ENCODE assay signal across 8 cellular contexts in genomic region chr16:29710227-29711219, GRCh38. TPM values are rescaled to one million over a fixed set of nuclear protein-coding genes. Genes with fewer than 3 reads are reported as not detected.
DNase-seq lines count a peak whose midpoint lies in the region; ATAC-seq, FAIRE-seq and TF ChIP-seq lines count a peak whose summit lies in the region.

No MANE protein-coding gene starts in this region.

- peaks cover 8% of the 10 kb centered on the region for H3K27me3 Mint-ChIP-seq in endothelial cell (ENCODE audit: unreplicated experiment)

- peak overlapping the region; percentile 87 for H3K4me3 Mint-ChIP-seq in endothelial cell (ENCODE audit: unreplicated experiment)

- TF ChIP-seq CTCF in endothelial cell (IDR thresholded peaks at IDR 0.05; ENCODE audit: unreplicated experiment) (peak; percentile 67), mucosa of descending colon (IDR thresholded peaks at IDR 0.05) (peak; percentile 14)

- H3K9me3 Mint-ChIP-seq in endothelial cell (ENCODE audit: unreplicated experiment), result no peaks in the 10 kb centered on the region

- intact Hi-C loops in mucosa of descending colon (cut with DNase I, micrococcal nuclease), result no loop called here

- H3K9me3 ChIP-seq in mucosa of descending colon, result no peaks in the 10 kb centered on the region

- H3K36me3 ChIP-seq in mucosa of descending colon (ENCODE audit: low read depth), result no peaks in the 10 kb centered on the region

- no peak for FAIRE-seq in urothelium cell line (lab: Jason Lieb, UNC)

- no peaks in the 10 kb centered on the region for H3K36me3 Mint-ChIP-seq in endothelial cell (ENCODE audit: low read depth, unreplicated experiment)

- peaks cover 15% of the 10 kb centered on the region for H3K4me1 Mint-ChIP-seq in endothelial cell (ENCODE audit: unreplicated experiment)

- no peak overlapping the region for H3K4me3 ChIP-seq in mucosa of descending colon

- no peak for DNase-seq in activated CD4-positive, CD25-positive, alpha-beta regulatory T cell (lab: John Stamatoyannopoulos, UW)
- DNase-seq in HuH-7 (ENCODE audit: low spot score) (peak; percentile 53), T1000 (lab: John Stamatoyannopoulos, UW) (peak; percentile 16), endothelial cell (ENCODE audit: low spot score) (peak; percentile 46), mucosa of descending colon (peak in 1 of 3 donors; percentile 65), urothelium cell line (ENCODE audit: low spot score) (peak; percentile 50), NCI-H1048 (lab: John Stamatoyannopoulos, UW) (no peak)

- peak; percentile 98 to 99 for ATAC-seq in activated CD4-positive, CD25-positive, alpha-beta regulatory T cell treated with anti-CD3 and anti-CD28 coated beads, Interleukin-2, amount 50 U/mL, for 24 hours
- ATAC-seq in mucosa of descending colon, result peak; percentile 98

- no peaks in the 10 kb centered on the region for H3K4me1 ChIP-seq in mucosa of descending colon (ENCODE audit: low read depth)

- H3K27ac Mint-ChIP-seq in endothelial cell (ENCODE audit: unreplicated experiment), result peak overlapping the region; percentile 96

RNA-seq across cellular contexts. Expression of gene QPRT, which starts 31.5 kb away (rescaled TPM):
- 30.4 TPM for total RNA-seq in endothelial cell (ENCODE audit: unreplicated experiment)
- total RNA-seq in mucosa of descending colon, result 10 to 100 TPM; 25.3 to 54.6 (median 25.4) TPM

RNA-seq across cellular contexts. Expression of gene C16orf54, which starts 35.3 kb away (rescaled TPM):
- not detected for total RNA-seq in endothelial cell (ENCODE audit: unreplicated experiment)
- 1 to 10 TPM; 1.6 to 3.4 (median 1.7) TPM for total RNA-seq in mucosa of descending colon

RNA-seq across cellular contexts. Expression of gene SPN, which starts 47.5 kb away (rescaled TPM):
- total RNA-seq in endothelial cell (ENCODE audit: unreplicated experiment) (1.5 TPM), mucosa of descending colon (1 to 10 TPM; 4.4 to 6.0 (median 4.5) TPM)

Comparison
In these comparisons a context has a peak if more than half of its experiments do, and no peak if none do; other contexts are left out.
1. DNase-seq: peak in HuH-7 (single experiment), T1000 (single experiment), endothelial cell (single experiment) and urothelium cell line (single experiment); none in activated CD4-positive, CD25-positive, alpha-beta regulatory T cell (0 of 4) and NCI-H1048 (single experiment).